In genomic region chr1:143698016-143698415, GRCh38 we compare ENCODE assay signal across 8 cellular contexts.
DNase-seq lines count a peak whose midpoint lies in the region; ATAC-seq and TF ChIP-seq lines count a peak whose summit lies in the region.

No MANE protein-coding gene starts in this region.

- H3K9me3 ChIP-seq in neutrophil, result no peaks in the 10 kb centered on the region

- H3K27ac Mint-ChIP-seq in brain (no peak overlapping the region), nephron progenitor cell (no peak overlapping the region)

- no peak for ATAC-seq in GM18520 (IDR thresholded peaks at IDR 0.05; ENCODE audit: unreplicated experiment)

- H3K4me3 ChIP-seq in neutrophil (ENCODE audit: low read depth in 1 of 2, low read length in 1 of 2), result no peak overlapping the region

- no peaks in the 10 kb centered on the region for H3K36me3 ChIP-seq in neutrophil

- TF ChIP-seq CTCF in brain (conservative IDR thresholded peaks at IDR 0.05) (peak; percentile 40 to 66), neutrophil (IDR thresholded peaks at IDR 0.05) (peak; percentile 47), nephron progenitor cell (IDR thresholded peaks at IDR 0.05) (no peak)

- H3K36me3 Mint-ChIP-seq in brain, result no peaks in the 10 kb centered on the region
- peaks cover 7% of the 10 kb centered on the region for H3K36me3 Mint-ChIP-seq in nephron progenitor cell (ENCODE audit: low read depth)

- H3K27me3 Mint-ChIP-seq in brain, result peaks cover 43% of the 10 kb centered on the region
- no peaks in the 10 kb centered on the region for H3K27me3 Mint-ChIP-seq in nephron progenitor cell (ENCODE audit: low read depth, poor library complexity)

- no peak overlapping the region for H3K27ac ChIP-seq in neutrophil

- DNase-seq in GM03348 (ENCODE audit: low spot score), result peak; percentile 36
- DNase-seq in M059J (ENCODE audit: low read depth), result peak; percentile 3
- no peak for DNase-seq in superior temporal gyrus (ENCODE audit: extremely low spot score)
- no peak for DNase-seq in nephron progenitor cell
- no peak for DNase-seq in effector CD8-positive, alpha-beta T cell (lab: John Stamatoyannopoulos, UW)

- no peaks in the 10 kb centered on the region for H3K4me1 Mint-ChIP-seq in brain
- H3K4me1 Mint-ChIP-seq in nephron progenitor cell, result no peaks in the 10 kb centered on the region

- H3K4me3 Mint-ChIP-seq in brain, result peak overlapping the region in 4 of 5 experiments; percentile 54 to 80 (median 72)
- no peak overlapping the region for H3K4me3 Mint-ChIP-seq in nephron progenitor cell

- peaks cover 88% of the 10 kb centered on the region for H3K27me3 ChIP-seq in neutrophil

- peaks cover 0 to 40% (median 16%) of the 10 kb centered on the region in 5 experiments for H3K9me3 Mint-ChIP-seq in brain
- peaks cover 80% of the 10 kb centered on the region for H3K9me3 Mint-ChIP-seq in nephron progenitor cell

- peaks cover 18 to 19% of the 10 kb centered on the region in 2 experiments for H3K4me1 ChIP-seq in neutrophil (ENCODE audit: control insufficient read depth in 1 of 2, insufficient read depth in 1 of 2, low read depth in 1 of 2, low read length in 1 of 2)

Comparison
In these comparisons a context has a peak if more than half of its experiments do, and no peak if none do; other contexts are left out.
1. DNase-seq: peak in GM03348 (single experiment) and M059J (single experiment); none in superior temporal gyrus (single experiment), nephron progenitor cell (single experiment) and effector CD8-positive, alpha-beta T cell (single experiment).